In genomic region chr16:11485676-11486075, GRCh38 we compare ENCODE assay signal across 6 cellular contexts.
"Had no signal": no experiment of that assay in that cellular context is flagged by ENCODE, and none has a peak within 500 bp of the region (broad histone marks: within the 10 kb centered on the region; RNA-seq: fewer than 3 reads in every experiment).

No MANE protein-coding gene starts in this region.

- DNase-seq: IMR-90, KBM-7 had no signal

- H3K4me3 Mint-ChIP-seq: IgD-negative memory B cell had no signal

- FAIRE-seq: HepG2, K562 had no signal

- H3K27me3 Mint-ChIP-seq: IgD-negative memory B cell had no signal

- H3K4me1 Mint-ChIP-seq: IgD-negative memory B cell had no signal

- ATAC-seq: K562 had no signal

- H3K4me3 ChIP-seq: K562 had no signal

- H3K27ac ChIP-seq: HL-60 had no signal
